ENCODE assay signal across 8 cellular contexts in the genomic region with DNA sequence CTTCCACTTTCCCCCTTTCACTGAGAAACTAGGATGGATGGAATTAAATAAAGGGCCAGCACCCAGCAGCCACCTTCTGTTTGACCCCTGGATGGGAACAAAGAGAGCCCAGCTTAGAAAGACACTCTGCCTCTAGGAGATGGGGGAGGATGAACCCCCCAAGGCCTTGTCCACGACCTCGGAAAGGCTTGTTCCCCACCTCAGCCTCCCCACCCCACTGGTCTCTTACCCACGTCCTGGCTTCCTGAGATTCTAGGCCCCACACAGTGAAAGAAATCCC. TPM values are rescaled to one million over a fixed set of nuclear protein-coding genes. Genes with fewer than 3 reads are reported as not detected.
DNase-seq lines count a peak whose midpoint lies in the region; ATAC-seq lines count a peak whose summit lies in the region.

No MANE protein-coding gene starts in this region.

- H3K36me3 Mint-ChIP-seq in CD8-positive, alpha-beta memory T cell = peaks cover 0 to 29% (median 10%) of the 10 kb centered on the region in 3 donors

- no peaks in the 10 kb centered on the region for H3K9me3 Mint-ChIP-seq in CD8-positive, alpha-beta memory T cell

- CTCF ChIA-PET in CD8-positive, alpha-beta memory T cell (lab: Charles Lee) = interaction anchor here (1.1 to 3.8 kb wide), 5 partner anchors 10 to 54 kb away, joined by 3 to 24 read pairs (median 6); a partner anchor contains a TSS

- peak overlapping the region; percentile 68 for H3K27ac ChIP-seq in CD8-positive, alpha-beta memory T cell (ENCODE audit: low read depth, low read length)
- H3K27ac ChIP-seq in ectodermal cell (ENCODE audit: insufficient read depth, low read depth, low read length, poor library complexity, severe bottlenecking) = peak overlapping the region; percentile 90

- H3K27me3 Mint-ChIP-seq in CD8-positive, alpha-beta memory T cell = peaks cover 0 to 11% of the 10 kb centered on the region in 2 donors

- H2AFZ ChIP-seq in neuron (ENCODE audit: low read depth, low read length) = peak overlapping the region; percentile 42

- H3K9me3 ChIP-seq in CD8-positive, alpha-beta memory T cell (ENCODE audit: low read length) = no peaks in the 10 kb centered on the region
- no peaks in the 10 kb centered on the region for H3K9me3 ChIP-seq in ectodermal cell (ENCODE audit: control insufficient read depth, low read length)
- no peaks in the 10 kb centered on the region for H3K9me3 ChIP-seq in neuron (ENCODE audit: low read length)

- peaks cover 91 to 100% (median 99%) of the 10 kb centered on the region in 3 donors for H3K4me1 Mint-ChIP-seq in CD8-positive, alpha-beta memory T cell

- H3K4me3 Mint-ChIP-seq in CD8-positive, alpha-beta memory T cell = peak overlapping the region; percentile 72 to 92 (median 79)

- peak overlapping the region; percentile 49 for H3K4me3 ChIP-seq in CD8-positive, alpha-beta memory T cell (ENCODE audit: low read length)
- H3K4me3 ChIP-seq in Jurkat, Clone E6-1 (ENCODE audit: low read length) = peak overlapping the region; percentile 50
- H3K4me3 ChIP-seq in ectodermal cell (ENCODE audit: insufficient read depth, low read depth, low read length) (peak overlapping the region; percentile 11), neuron (ENCODE audit: low read length) (peak overlapping the region; percentile 39)

- peaks cover 100% of the 10 kb centered on the region for H3K4me1 ChIP-seq in CD8-positive, alpha-beta memory T cell (ENCODE audit: insufficient read depth, low read length)
- peaks cover 58% of the 10 kb centered on the region for H3K4me1 ChIP-seq in ectodermal cell (ENCODE audit: control insufficient read depth, insufficient read depth, low read length)
- peaks cover 53% of the 10 kb centered on the region for H3K4me1 ChIP-seq in neuron (ENCODE audit: insufficient read depth, low read length)

- POLR2A ChIA-PET in CD8-positive, alpha-beta memory T cell (lab: Charles Lee) = interaction anchor here (0.6 to 2.2 kb wide), 3 partner anchors 10 to 208 kb away, joined by 3 to 11 read pairs (median 6); a partner anchor contains a TSS

- H3K36me3 ChIP-seq in CD8-positive, alpha-beta memory T cell (ENCODE audit: insufficient read depth, low read length) = peaks cover 7% of the 10 kb centered on the region
- no peaks in the 10 kb centered on the region for H3K36me3 ChIP-seq in ectodermal cell (ENCODE audit: control insufficient read depth, insufficient read depth, low read length)
- H3K36me3 ChIP-seq in neuron (ENCODE audit: insufficient read depth, low read length) = no peaks in the 10 kb centered on the region

- ATAC-seq in GM19324 (IDR thresholded peaks at IDR 0.05; ENCODE audit: low FRiP score, unreplicated experiment) = no peak
- no peak for ATAC-seq in GM18907 (IDR thresholded peaks at IDR 0.05; ENCODE audit: unreplicated experiment)

- no peaks in the 10 kb centered on the region for H3K27me3 ChIP-seq in CD8-positive, alpha-beta memory T cell (ENCODE audit: insufficient read depth, low read length, poor library complexity, severe bottlenecking)
- H3K27me3 ChIP-seq in ectodermal cell (ENCODE audit: control insufficient read depth, insufficient read depth, low read length, poor library complexity, severe bottlenecking) = peaks cover 90% of the 10 kb centered on the region
- H3K27me3 ChIP-seq in neuron (ENCODE audit: insufficient read depth, low read length) = peaks cover 43% of the 10 kb centered on the region

- WGBS in ectodermal cell, 2 experiments = 0 to 2% methylated on average over 3 of the region's 3 CpGs

- H3K27ac Mint-ChIP-seq in CD8-positive, alpha-beta memory T cell = peak overlapping the region; percentile 89 to 100 (median 97)

- DNase-seq in CD8-positive, alpha-beta memory T cell = no peak
- no peak for DNase-seq in Jurkat, Clone E6-1 (ENCODE audit: low read depth, low spot score)
- DNase-seq in NCI-H345 (lab: John Stamatoyannopoulos, UW) = no peak
- no peak for DNase-seq in NOMO-1 (lab: John Stamatoyannopoulos, UW; ENCODE audit: unreplicated experiment in 2 of 2)

RNA-seq across cellular contexts. Expression of a gene that starts 9.7 kb away (rescaled TPM):
- 10 to 100 TPM; 12.8 to 13.1 TPM for total RNA-seq in CD8-positive, alpha-beta memory T cell
- polyA plus RNA-seq in CD8-positive, alpha-beta memory T cell = 23.1 TPM
- 9.5 TPM for polyA plus RNA-seq in Jurkat, Clone E6-1 (2012; ENCODE audit: insufficient read depth, insufficient read length)
- 6.4 TPM for polyA plus RNA-seq in ectodermal cell (2013, experiment 1 of 4)
- polyA plus RNA-seq in ectodermal cell (2013, experiment 2 of 4) = 5.6 TPM
- 5.1 TPM for polyA plus RNA-seq in ectodermal cell (2013, experiment 3 of 4)
- polyA plus RNA-seq in ectodermal cell (2013, experiment 4 of 4) = 5.5 TPM

RNA-seq across cellular contexts. Expression of a gene that starts 25.1 kb away (rescaled TPM):
- under 1 TPM in 1 of 2 experiments, not detected in 1; 0.07 TPM for total RNA-seq in CD8-positive, alpha-beta memory T cell
- not detected for polyA plus RNA-seq in CD8-positive, alpha-beta memory T cell
- 0.34 TPM for polyA plus RNA-seq in Jurkat, Clone E6-1 (2012; ENCODE audit: insufficient read depth, insufficient read length)
- 0.85 TPM for polyA plus RNA-seq in ectodermal cell (2013, experiment 1 of 4)
- 0.18 TPM for polyA plus RNA-seq in ectodermal cell (2013, experiment 2 of 4)
- polyA plus RNA-seq in ectodermal cell (2013, experiment 3 of 4) = 0.37 TPM
- polyA plus RNA-seq in ectodermal cell (2013, experiment 4 of 4) = 0.20 TPM

RNA-seq across cellular contexts. Expression of a gene that starts 59.6 kb away (rescaled TPM):
- 1 to 10 TPM in 1 of 2 experiments, under 1 TPM in 1; 0.93 to 1.1 TPM for total RNA-seq in CD8-positive, alpha-beta memory T cell
- 0.60 TPM for polyA plus RNA-seq in CD8-positive, alpha-beta memory T cell
- polyA plus RNA-seq in Jurkat, Clone E6-1 (2012; ENCODE audit: insufficient read depth, insufficient read length) = not detected
- 6.6 TPM for polyA plus RNA-seq in ectodermal cell (2013, experiment 1 of 4)
- polyA plus RNA-seq in ectodermal cell (2013, experiment 2 of 4) = 8.8 TPM
- polyA plus RNA-seq in ectodermal cell (2013, experiment 3 of 4) = 3.4 TPM
- 4.5 TPM for polyA plus RNA-seq in ectodermal cell (2013, experiment 4 of 4)
